Comparison of ENCODE assay signal across 15 cellular contexts in the genomic region with DNA sequence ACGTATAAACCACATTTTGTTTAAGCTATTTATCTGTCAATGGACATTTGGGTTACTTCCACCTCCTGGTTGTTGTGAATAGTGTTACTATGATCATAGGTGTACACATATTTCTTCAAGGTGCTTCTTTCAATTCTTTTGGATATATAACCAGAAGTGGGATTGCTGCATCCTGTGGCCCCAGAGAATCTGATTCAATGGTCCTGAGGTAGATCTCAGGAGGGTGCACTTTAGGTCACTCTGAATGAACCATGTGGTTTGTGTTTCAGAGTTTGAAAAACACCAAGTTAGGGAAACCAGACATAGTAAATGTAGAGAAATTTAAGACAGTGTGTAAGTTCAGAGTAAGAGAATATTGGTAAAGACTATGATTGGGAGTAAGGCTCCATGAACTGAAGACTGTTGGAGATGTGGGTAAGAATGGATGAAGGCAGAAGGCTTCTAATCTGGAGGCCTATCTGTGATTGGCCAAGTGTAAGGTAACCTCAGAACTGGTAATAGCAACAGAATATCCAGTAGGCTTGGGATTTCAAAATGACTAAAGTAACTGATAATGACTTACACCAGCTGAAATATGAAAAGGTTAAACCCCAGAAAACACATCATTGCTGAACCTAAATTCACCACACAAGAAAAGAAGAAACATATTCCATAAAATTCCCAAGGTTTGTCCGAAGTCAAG.
DNase-seq lines count a peak whose midpoint lies in the region; ATAC-seq and TF ChIP-seq lines count a peak whose summit lies in the region.
"Had no signal": no experiment of that assay in that cellular context is flagged by ENCODE, and none has a peak within 500 bp of the region (broad histone marks: within the 10 kb centered on the region; RNA-seq: fewer than 3 reads in every experiment).

No MANE protein-coding gene starts in this region.

- no peak overlapping the region for H3K27ac ChIP-seq in sigmoid colon
- H3K27ac ChIP-seq: cardiac muscle cell, thyroid gland had no signal

- peaks cover 0 to 6% (median 0%) of the 10 kb centered on the region in 4 donors for H3K36me3 ChIP-seq in sigmoid colon
- H3K36me3 ChIP-seq: thyroid gland had no signal

- TF ChIP-seq POLR2A in sigmoid colon (IDR thresholded peaks at IDR 0.05): no peak

- H3K4me1 ChIP-seq in sigmoid colon: no peaks in the 10 kb centered on the region
- H3K4me1 ChIP-seq: thyroid gland had no signal

- intact Hi-C loops in sigmoid colon (cut with DNase I): no loop called here

- H3K27me3 ChIP-seq in sigmoid colon: no peaks in the 10 kb centered on the region
- H3K27me3 ChIP-seq: cardiac muscle cell, thyroid gland had no signal

- 93 to 98% methylated on average over 2 of the region's 2 CpGs for WGBS in sigmoid colon, 2 donors

- no peak for DNase-seq in sigmoid colon
- no peak for DNase-seq in pons (ENCODE audit: low spot score)
- DNase-seq in nucleus accumbens (lab: John Stamatoyannopoulos, UW): no peak
- no peak for DNase-seq in NCI-H1417 treated with DMSO at 0.1 percent for 48 hours (lab: John Stamatoyannopoulos, UW)
- DNase-seq: GDM1, immature natural killer cell, NCI-H2171 treated with DMSO at 0.1 percent for 48 hours, retina, thyroid gland had no signal

- no peak for TF ChIP-seq CTCF in sigmoid colon (IDR thresholded peaks at IDR 0.05)

- TF ChIP-seq EP300 in sigmoid colon (IDR thresholded peaks at IDR 0.05): no peak

- no peak overlapping the region for H3K4me3 ChIP-seq in sigmoid colon
- H3K4me3 ChIP-seq: cardiac muscle cell, HAP-1, thyroid gland had no signal

- H3K9me3 ChIP-seq in sigmoid colon: no peaks in the 10 kb centered on the region
- H3K9me3 ChIP-seq: HAP-1, thyroid gland had no signal

- peak; percentile 28 for ATAC-seq in GM18858 (IDR thresholded peaks at IDR 0.05; ENCODE audit: unreplicated experiment)
- peak; percentile 39 for ATAC-seq in GM19463 (IDR thresholded peaks at IDR 0.05; ENCODE audit: unreplicated experiment)
- ATAC-seq in HG02884 (IDR thresholded peaks at IDR 0.05; ENCODE audit: unreplicated experiment): peak; percentile 14
- ATAC-seq in HG03571 (IDR thresholded peaks at IDR 0.05; ENCODE audit: unreplicated experiment): peak; percentile 29
